29 cellular contexts compared by ENCODE assay signal in the genomic region with DNA sequence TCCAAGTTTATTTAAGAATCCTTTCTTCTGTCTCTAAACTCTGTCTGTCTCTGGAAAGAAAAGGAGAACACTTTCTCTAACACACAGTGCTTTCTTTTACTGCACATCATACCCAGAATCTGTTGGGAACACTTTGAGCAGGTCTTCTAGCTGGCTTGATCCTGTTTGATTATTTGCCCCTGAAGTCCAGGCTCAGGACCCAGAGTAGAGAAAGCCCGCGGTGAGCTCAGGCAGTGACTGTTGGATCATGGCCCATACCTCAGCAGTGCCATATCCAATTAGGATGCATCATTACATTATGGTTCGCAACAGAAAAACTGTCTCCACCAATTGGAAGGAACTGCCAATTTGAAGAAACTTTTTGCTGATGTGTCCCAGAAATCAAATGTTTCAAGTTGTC. TPM values are rescaled to one million over a fixed set of nuclear protein-coding genes. Genes with fewer than 3 reads are reported as not detected.
DNase-seq lines count a peak whose midpoint lies in the region; ATAC-seq and TF ChIP-seq lines count a peak whose summit lies in the region.
"Had no signal": no experiment of that assay in that cellular context is flagged by ENCODE, and none has a peak within 500 bp of the region (broad histone marks: within the 10 kb centered on the region; RNA-seq: fewer than 3 reads in every experiment).

No MANE protein-coding gene starts in this region.

- 0 out of 2 replicates have a peak, but pooled peaks cover 5% of the 10 kb centered on the region for H3K4me1 ChIP-seq in HEK293 (ENCODE audit: control insufficient read depth, insufficient read depth, low read length)
- H3K4me1 ChIP-seq in neural progenitor cell = no peaks in the 10 kb centered on the region
- H3K4me1 ChIP-seq in testis = peaks cover 16% of the 10 kb centered on the region
- H3K4me1 ChIP-seq: BE2C, BLaER1 had no signal

- POLR2A ChIA-PET in HEK293 (lab: Yijun Ruan, JAX) = interaction anchor here (0.6 kb wide), 1 partner anchor 177 kb away, joined by 3 read pairs; no protein-coding TSS in a partner anchor

- CTCF ChIA-PET in HEK293 (lab: Yijun Ruan, JAX) = interaction anchor here (0.7 to 1.5 kb wide), 2 partner anchors 18 to 32 kb away, joined by 5 read pairs; no protein-coding TSS in a partner anchor

- H3F3A ChIP-seq in neural progenitor cell (ENCODE audit: low read depth) = no peaks in the 10 kb centered on the region

- H3K27ac ChIP-seq in HEK293 (ENCODE audit: extremely low read depth, low read depth, low read length) (no peak overlapping the region), neural progenitor cell (no peak overlapping the region), testis (peak overlapping the region; percentile 12 to 15)
- H3K27ac ChIP-seq: BLaER1 had no signal

- peaks cover under 1% of the 10 kb centered on the region for H3K27me3 Mint-ChIP-seq in neural progenitor cell (ENCODE audit: insufficient read depth, low read depth)

- 48 to 80% methylated on average over 3 of the region's 3 CpGs for WGBS in testis, 2 donors

- no peaks in the 10 kb centered on the region for H3K9me3 Mint-ChIP-seq in neural progenitor cell
- H3K9me3 Mint-ChIP-seq: CD14-positive monocyte; CD4-positive, alpha-beta memory T cell; CD4-positive, CD25-positive, alpha-beta regulatory T cell; CD8-positive, alpha-beta memory T cell had no signal

- H2AFZ ChIP-seq in neural progenitor cell (replicated peaks) = peak overlapping the region; percentile 17

- H3K27ac Mint-ChIP-seq in neural progenitor cell = no peak overlapping the region
- H3K27ac Mint-ChIP-seq: CD14-positive monocyte; CD4-positive, alpha-beta memory T cell; CD4-positive, CD25-positive, alpha-beta regulatory T cell had no signal

- H3K9me3 ChIP-seq in HEK293 (ENCODE audit: control insufficient read depth, insufficient read depth, low read depth, low read length) (no peaks in the 10 kb centered on the region), neural progenitor cell (ENCODE audit: low read depth) (no peaks in the 10 kb centered on the region), testis (no peaks in the 10 kb centered on the region)
- H3K9me3 ChIP-seq: BE2C, BLaER1 had no signal

- no peaks in the 10 kb centered on the region for H3K79me2 ChIP-seq in neural progenitor cell (ENCODE audit: low read depth)

- H3K4me3 ChIP-seq in HEK293 (ENCODE audit: low read depth, low read length) (no peak overlapping the region), neural progenitor cell (no peak overlapping the region), testis (no peak overlapping the region)
- H3K4me3 ChIP-seq: BLaER1, GM12878 had no signal

- no peaks in the 10 kb centered on the region for H3K36me3 Mint-ChIP-seq in neural progenitor cell
- H3K36me3 Mint-ChIP-seq: CD14-positive monocyte; CD4-positive, alpha-beta memory T cell; CD4-positive, CD25-positive, alpha-beta regulatory T cell; CD8-positive, alpha-beta memory T cell had no signal

- no peak overlapping the region for H3K9ac ChIP-seq in neural progenitor cell
- H3K9ac ChIP-seq: BLaER1 had no signal

- H3K4me2 ChIP-seq in neural progenitor cell = no peak overlapping the region
- H3K4me2 ChIP-seq: BLaER1 had no signal

- TF ChIP-seq POLR2A in testis (IDR thresholded peaks at IDR 0.05) = no peak

- intact Hi-C loops in left ventricle myocardium superior (cut with micrococcal nuclease) (no loop called here), Right ventricle myocardium inferior (cut with DNase I) (no loop called here), testis (cut with DNase I; ENCODE audit: low total_unique reads) (no loop called here)

- peaks cover 5% of the 10 kb centered on the region for H3K4me1 Mint-ChIP-seq in neural progenitor cell
- H3K4me1 Mint-ChIP-seq: CD14-positive monocyte; CD4-positive, alpha-beta memory T cell; CD4-positive, CD25-positive, alpha-beta regulatory T cell; CD8-positive, alpha-beta memory T cell had no signal

- DNase-seq in left ventricle myocardium superior = no peak
- no peak for DNase-seq in Right ventricle myocardium inferior (ENCODE audit: missing footprints)
- no peak for DNase-seq in neural progenitor cell (ENCODE audit: low spot score)
- DNase-seq in testis = peak; percentile 75
- DNase-seq in activated CD4-positive, alpha-beta T cell treated with anti-CD3 and anti-CD28 coated beads, Interleukin-2, amount 50 U/mL, for 48 hours = no peak
- DNase-seq in NOMO-1 (lab: John Stamatoyannopoulos, UW; ENCODE audit: unreplicated experiment in 2 of 2) = no peak
- DNase-seq: 8988T; ACHN; BE2C; C1 segment of cervical spinal cord; CD4-positive, alpha-beta memory T cell; CD4-positive, CD25-positive, alpha-beta regulatory T cell; CD8-positive, alpha-beta memory T cell; COR-L47; DMS 273 treated with DMSO at 0.1 percent for 48 hours; DMS153; DMS53; DMS79; DND-41; EL; GDM1 had no signal

- H3K27me3 ChIP-seq in neural progenitor cell = no peaks in the 10 kb centered on the region
- no peaks in the 10 kb centered on the region for H3K27me3 ChIP-seq in testis
- H3K27me3 ChIP-seq: BE2C, BLaER1 had no signal

- no peak for TF ChIP-seq CTCF in HEK293 (tag by site-specific recombination; IDR thresholded peaks at IDR 0.05)
- no peak for TF ChIP-seq CTCF in neural progenitor cell (IDR thresholded peaks at IDR 0.05)
- no peak for TF ChIP-seq CTCF in testis (IDR thresholded peaks at IDR 0.05)

- H3K36me3 ChIP-seq in HEK293 (ENCODE audit: control insufficient read depth in 2 of 2, insufficient read depth in 1 of 2, low read length in 2 of 2) = no peaks in the 10 kb centered on the region
- H3K36me3 ChIP-seq in neural progenitor cell = no peaks in the 10 kb centered on the region
- H3K36me3 ChIP-seq in testis (ENCODE audit: low read depth, missing control alignments) = no peaks in the 10 kb centered on the region
- H3K36me3 ChIP-seq: BE2C, BLaER1 had no signal

- no peaks in the 10 kb centered on the region for H4K20me1 ChIP-seq in neural progenitor cell (ENCODE audit: low read depth)
- H4K20me1 ChIP-seq: BLaER1 had no signal

- H3K4me3 Mint-ChIP-seq in neural progenitor cell = no peak overlapping the region
- H3K4me3 Mint-ChIP-seq: CD14-positive monocyte; CD4-positive, alpha-beta memory T cell; CD4-positive, CD25-positive, alpha-beta regulatory T cell had no signal

- ATAC-seq in left ventricle myocardium superior (peak; percentile 20), Right ventricle myocardium inferior (no peak), HG02852 (IDR thresholded peaks at IDR 0.05; ENCODE audit: unreplicated experiment) (no peak)
- ATAC-seq: GM12878 had no signal

TF ChIP-seq in HEK293, 187 proteins besides CTCF, POLR2A, EP300 and RAD21:
- no peak for TF ChIP-seq ZNF510 (tag by site-specific recombination; IDR thresholded peaks at IDR 0.05; ENCODE audit: insufficient replicate concordance)
- TF ChIP-seq ZBTB17 (tag by site-specific recombination; IDR thresholded peaks at IDR 0.05) = peak; percentile 63
- TF ChIP-seq ZNF292 (tag by site-specific recombination; IDR thresholded peaks at IDR 0.05; ENCODE audit: borderline replicate concordance, low read depth) = no peak
- TF ChIP-seq, protein P1, sequence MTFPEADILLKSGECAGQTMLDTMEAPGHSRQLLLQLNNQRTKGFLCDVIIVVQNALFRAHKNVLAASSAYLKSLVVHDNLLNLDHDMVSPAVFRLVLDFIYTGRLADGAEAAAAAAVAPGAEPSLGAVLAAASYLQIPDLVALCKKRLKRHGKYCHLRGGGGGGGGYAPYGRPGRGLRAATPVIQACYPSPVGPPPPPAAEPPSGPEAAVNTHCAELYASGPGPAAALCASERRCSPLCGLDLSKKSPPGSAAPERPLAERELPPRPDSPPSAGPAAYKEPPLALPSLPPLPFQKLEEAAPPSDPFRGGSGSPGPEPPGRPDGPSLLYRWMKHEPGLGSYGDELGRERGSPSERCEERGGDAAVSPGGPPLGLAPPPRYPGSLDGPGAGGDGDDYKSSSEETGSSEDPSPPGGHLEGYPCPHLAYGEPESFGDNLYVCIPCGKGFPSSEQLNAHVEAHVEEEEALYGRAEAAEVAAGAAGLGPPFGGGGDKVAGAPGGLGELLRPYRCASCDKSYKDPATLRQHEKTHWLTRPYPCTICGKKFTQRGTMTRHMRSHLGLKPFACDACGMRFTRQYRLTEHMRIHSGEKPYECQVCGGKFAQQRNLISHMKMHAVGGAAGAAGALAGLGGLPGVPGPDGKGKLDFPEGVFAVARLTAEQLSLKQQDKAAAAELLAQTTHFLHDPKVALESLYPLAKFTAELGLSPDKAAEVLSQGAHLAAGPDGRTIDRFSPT (tag by site-specific recombination; IDR thresholded peaks at IDR 0.05) = no peak
- TF ChIP-seq ZNF473 (tag by site-specific recombination; IDR thresholded peaks at IDR 0.05) = no peak

RNA-seq across cellular contexts. Expression of gene ATOH7, which starts 51.4 kb away (rescaled TPM):
- total RNA-seq in left ventricle myocardium superior (not detected), Right ventricle myocardium inferior (not detected), neural progenitor cell (ENCODE audit: low replicate concordance) (0.93 TPM in 1 of 2 replicates, not detected in the other), testis (1 to 10 TPM in 1 of 2 donors, under 1 TPM in 1; 0.63 to 1.2 TPM)
- 0.21 TPM for polyA plus RNA-seq in testis (ENCODE audit: insufficient read depth, low read depth, low replicate concordance)
- total RNA-seq: A673; CD4-positive, alpha-beta memory T cell; CD4-positive, CD25-positive, alpha-beta regulatory T cell; CD8-positive, alpha-beta memory T cell; Daoy; GM12878 had no signal
- polyA plus RNA-seq: AG04450; CD14-positive monocyte; CD4-positive, alpha-beta memory T cell; CD4-positive, CD25-positive, alpha-beta regulatory T cell; CD8-positive, alpha-beta memory T cell; GM12878 had no signal

Comparison
In these comparisons a context has a peak if more than half of its experiments do, and no peak if none do; other contexts are left out.
1. H3K27ac ChIP-seq: peak in testis (2 of 2); none in HEK293 (single experiment) and neural progenitor cell (single experiment).